ENCODE assay signal across 8 cellular contexts in genomic region chr4:145773581-145774234, GRCh38.
A peak's percentile ranks its signal among the peaks of the same experiment; 100 is the strongest.
DNase-seq lines count a peak whose midpoint lies in the region; ATAC-seq and TF ChIP-seq lines count a peak whose summit lies in the region.

No MANE protein-coding gene starts in this region.

- H3K36me3 ChIP-seq in KMS-11 (ENCODE audit: insufficient read depth) (no peaks in the 10 kb centered on the region; the same call in 1 of the 2 replicates), sigmoid colon (peaks cover 0 to 20% (median 2%) of the 10 kb centered on the region in 4 donors), BE2C (peaks cover 27% of the 10 kb centered on the region)

- H4K20me1 ChIP-seq in KMS-11 (ENCODE audit: insufficient read depth) = no peaks in the 10 kb centered on the region

- TF ChIP-seq EP300 in sigmoid colon (IDR thresholded peaks at IDR 0.05) = peak in 3 of 4 donors; percentile 45 to 85 (median 59)

- H3K27me3 ChIP-seq in KMS-11 (ENCODE audit: insufficient read depth, low read depth) (no peaks in the 10 kb centered on the region), sigmoid colon (no peaks in the 10 kb centered on the region), BE2C (no peaks in the 10 kb centered on the region)

- intact Hi-C loops in sigmoid colon (cut with DNase I) = loop anchor here (2.0 to 10.0 kb wide), 3 partner anchors 37 to 155 kb away; partner anchors contain the start of genes C4orf51 and MMAA

- peak overlapping the region; percentile 3; the same call in 1 of the 2 replicates for H3K9ac ChIP-seq in KMS-11

- TF ChIP-seq POLR2A in sigmoid colon (IDR thresholded peaks at IDR 0.05) = no peak

- H3K79me2 ChIP-seq in KMS-11 (ENCODE audit: insufficient read depth, low read depth) = no peaks in the 10 kb centered on the region

- no peaks in the 10 kb centered on the region for H3K9me3 ChIP-seq in sigmoid colon
- no peaks in the 10 kb centered on the region for H3K9me3 ChIP-seq in BE2C

- peak overlapping the region; percentile 73 for H3K4me2 ChIP-seq in KMS-11

- H3K27ac ChIP-seq in KMS-11 (peak overlapping the region; percentile 62), sigmoid colon (peak overlapping the region; percentile 53 to 83 (median 72))

- WGBS in sigmoid colon, 2 donors = 90 to 97% methylated on average over 6 of the region's 6 CpGs

- peak; percentile 87 for ATAC-seq in GM19324 (IDR thresholded peaks at IDR 0.05; ENCODE audit: low FRiP score, unreplicated experiment)
- peak; percentile 90 for ATAC-seq in HG02623 (IDR thresholded peaks at IDR 0.05; ENCODE audit: unreplicated experiment)

- DNase-seq in sigmoid colon (peak; percentile 90), BE2C (no peak), NCI-H748 treated with DMSO at 0.1 percent for 48 hours (lab: John Stamatoyannopoulos, UW) (no peak), A172 (ENCODE audit: low spot score) (no peak), SHP77 treated with DMSO at 0.1 percent for 48 hours (lab: John Stamatoyannopoulos, UW) (no peak)

- H3K4me1 ChIP-seq in KMS-11 (ENCODE audit: low read depth, poor library complexity, severe bottlenecking) (peaks cover 46% of the 10 kb centered on the region), sigmoid colon (peaks cover 0 to 20% (median 14%) of the 10 kb centered on the region in 4 donors), BE2C (no peaks in the 10 kb centered on the region)

- TF ChIP-seq CTCF in KMS-11 (conservative IDR thresholded peaks at IDR 0.05; ENCODE audit: low read depth, low read length) (no peak), sigmoid colon (IDR thresholded peaks at IDR 0.05) (no peak), BE2C (IDR thresholded peaks at IDR 0.05; ENCODE audit: low read depth, low read length) (no peak)

- H3K4me3 ChIP-seq in KMS-11 (IDR thresholded peaks at IDR 0.05; ENCODE audit: insufficient read depth, low read depth, low read length) (no peak overlapping the region), sigmoid colon (no peak overlapping the region), BE2C (ENCODE audit: low read depth, low read length) (no peak overlapping the region)

- H2AFZ ChIP-seq in KMS-11 (ENCODE audit: low read depth) = no peak overlapping the region
